Comparison of ENCODE assay signal across 9 cellular contexts in genomic region chr2:218261424-218262273, GRCh38. TPM values are rescaled to one million over a fixed set of nuclear protein-coding genes. Genes with fewer than 3 reads are reported as not detected.
DNase-seq lines count a peak whose midpoint lies in the region; ATAC-seq lines count a peak whose summit lies in the region.
"Had no signal": no experiment of that assay in that cellular context is flagged by ENCODE, and none has a peak within 500 bp of the region (broad histone marks: within the 10 kb centered on the region; RNA-seq: fewer than 3 reads in every experiment).

No MANE protein-coding gene starts in this region.

- DNase-seq in T-helper 1 cell: no peak
- no peak for DNase-seq in T-cell
- DNase-seq in memory B cell (ENCODE audit: low spot score in 2 of 2): no peak
- peak; percentile 10 for DNase-seq in superior temporal gyrus (ENCODE audit: extremely low spot score)
- DNase-seq in GDM1 (lab: John Stamatoyannopoulos, UW): no peak
- no peak for DNase-seq in activated CD4-positive, alpha-beta T cell treated with anti-CD3 and anti-CD28 coated beads, Interleukin-2, amount 10 ng/mL, durations not matched to agents 24 days and 14 days
- DNase-seq: NCI-H187 treated with DMSO at 0.1 percent for 48 hours had no signal

- ATAC-seq in T-cell (replicated peaks in 1 of 4) (no peak), memory B cell (ENCODE audit: low read depth) (no peak), GM21825 (IDR thresholded peaks at IDR 0.05; ENCODE audit: unreplicated experiment) (no peak)

- peaks cover 19% of the 10 kb centered on the region for H3K4me1 Mint-ChIP-seq in T-helper 1 cell treated with Interleukin-12 subunit alpha and Interleukin-12 subunit beta and Interleukin-4 antibody, amounts not matched to agents 30 μg/mL and 1 μg/mL, for 36 hours (ENCODE audit: low read depth)
- peaks cover 19 to 39% (median 20%) of the 10 kb centered on the region in 3 donors for H3K4me1 Mint-ChIP-seq in T-cell
- H3K4me1 Mint-ChIP-seq in memory B cell: peaks cover 35% of the 10 kb centered on the region
- peaks cover 21% of the 10 kb centered on the region for H3K4me1 Mint-ChIP-seq in activated CD4-positive, alpha-beta T cell treated with anti-CD3 and anti-CD28 coated beads, Interleukin-2, amount 10 ng/mL, durations not matched to agents 24 days and 14 days

- CTCF ChIA-PET in T-cell (lab: Charles Lee): interaction anchor here in 1 of 2 donors (0.5 kb wide), 1 partner anchor 37 kb away, joined by 3 read pairs; no protein-coding TSS in a partner anchor

- H3K36me3 Mint-ChIP-seq in T-helper 1 cell treated with Interleukin-12 subunit alpha and Interleukin-12 subunit beta and Interleukin-4 antibody, amounts not matched to agents 30 μg/mL and 1 μg/mL, for 36 hours (ENCODE audit: low read depth): peaks cover 12% of the 10 kb centered on the region
- H3K36me3 Mint-ChIP-seq in T-cell (peaks cover 18% of the 10 kb centered on the region), memory B cell (peaks cover 10% of the 10 kb centered on the region)
- peaks cover 12% of the 10 kb centered on the region for H3K36me3 Mint-ChIP-seq in activated CD4-positive, alpha-beta T cell treated with anti-CD3 and anti-CD28 coated beads, Interleukin-2, amount 10 ng/mL, durations not matched to agents 24 days and 14 days (ENCODE audit: low read depth)

- intact Hi-C loops in activated CD4-positive, alpha-beta T cell treated with anti-CD3 and anti-CD28 coated beads, Interleukin-2, amount 10 ng/mL, durations not matched to agents 24 days and 14 days (cut with micrococcal nuclease): no loop called here

- no peak overlapping the region for H3K4me3 Mint-ChIP-seq in T-helper 1 cell treated with Interleukin-12 subunit alpha and Interleukin-12 subunit beta and Interleukin-4 antibody, amounts not matched to agents 30 μg/mL and 1 μg/mL, for 36 hours
- H3K4me3 Mint-ChIP-seq in T-cell (no peak overlapping the region), memory B cell (peak overlapping the region; percentile 57)
- H3K4me3 Mint-ChIP-seq in activated CD4-positive, alpha-beta T cell treated with anti-CD3 and anti-CD28 coated beads, Interleukin-2, amount 10 ng/mL, durations not matched to agents 24 days and 14 days: no peak overlapping the region

- no peaks in the 10 kb centered on the region for H3K27me3 Mint-ChIP-seq in T-helper 1 cell treated with Interleukin-12 subunit alpha and Interleukin-12 subunit beta and Interleukin-4 antibody, amounts not matched to agents 30 μg/mL and 1 μg/mL, for 36 hours (ENCODE audit: low read depth)
- no peaks in the 10 kb centered on the region for H3K27me3 Mint-ChIP-seq in T-cell
- H3K27me3 Mint-ChIP-seq in memory B cell: no peaks in the 10 kb centered on the region
- no peaks in the 10 kb centered on the region for H3K27me3 Mint-ChIP-seq in activated CD4-positive, alpha-beta T cell treated with anti-CD3 and anti-CD28 coated beads, Interleukin-2, amount 10 ng/mL, durations not matched to agents 24 days and 14 days

- H3K27ac Mint-ChIP-seq in T-helper 1 cell treated with Interleukin-12 subunit alpha and Interleukin-12 subunit beta and Interleukin-4 antibody, amounts not matched to agents 30 μg/mL and 1 μg/mL, for 36 hours: peak overlapping the region; percentile 38
- H3K27ac Mint-ChIP-seq in T-cell (peak overlapping the region; percentile 23 to 24), memory B cell (peak overlapping the region; percentile 71)
- H3K27ac Mint-ChIP-seq in activated CD4-positive, alpha-beta T cell treated with anti-CD3 and anti-CD28 coated beads, Interleukin-2, amount 10 ng/mL, durations not matched to agents 24 days and 14 days: no peak overlapping the region

- POLR2A ChIA-PET in T-cell (lab: Charles Lee): interaction anchor here in 1 of 2 donors (0.6 kb wide), 1 partner anchor 410 kb away, joined by 3 read pairs; no protein-coding TSS in a partner anchor

- no peaks in the 10 kb centered on the region for H3K9me3 Mint-ChIP-seq in T-helper 1 cell treated with Interleukin-12 subunit alpha and Interleukin-12 subunit beta and Interleukin-4 antibody, amounts not matched to agents 30 μg/mL and 1 μg/mL, for 36 hours
- H3K9me3 Mint-ChIP-seq in T-cell (no peaks in the 10 kb centered on the region), memory B cell (no peaks in the 10 kb centered on the region)
- H3K9me3 Mint-ChIP-seq in activated CD4-positive, alpha-beta T cell treated with anti-CD3 and anti-CD28 coated beads, Interleukin-2, amount 10 ng/mL, durations not matched to agents 24 days and 14 days: no peaks in the 10 kb centered on the region

RNA-seq across cellular contexts. Expression of gene GPBAR1, which starts 0.8 kb away (rescaled TPM):
- 1 to 10 TPM in 4 of 5 donors, under 1 TPM in 1; 0.89 to 2.7 (median 1.2) TPM for total RNA-seq in T-cell
- total RNA-seq in activated CD4-positive, alpha-beta T cell treated with anti-CD3 and anti-CD28 coated beads, Interleukin-2, amount 10 ng/mL, durations not matched to agents 24 days and 14 days: 0.40 and 0.68 TPM in 2 replicates

RNA-seq across cellular contexts. Expression of gene AAMP, which starts 8.3 kb away (rescaled TPM):
- total RNA-seq in T-cell: 10 to 100 TPM; 46.2 to 71.3 (median 67.4) TPM
- 85.3 and 89.0 TPM in 2 replicates for total RNA-seq in activated CD4-positive, alpha-beta T cell treated with anti-CD3 and anti-CD28 coated beads, Interleukin-2, amount 10 ng/mL, durations not matched to agents 24 days and 14 days

RNA-seq across cellular contexts. Expression of gene PNKD, which starts 8.7 kb away (rescaled TPM):
- 10 to 100 TPM; 17.4 to 33.1 (median 30.6) TPM for total RNA-seq in T-cell
- total RNA-seq in activated CD4-positive, alpha-beta T cell treated with anti-CD3 and anti-CD28 coated beads, Interleukin-2, amount 10 ng/mL, durations not matched to agents 24 days and 14 days: 15.0 and 21.5 TPM in 2 replicates

RNA-seq across cellular contexts. Expression of gene TMBIM1, which starts 30.7 kb away (rescaled TPM):
- 100 to 1,000 TPM in 3 of 5 donors, 10 to 100 TPM in 2; 78.8 to 166 (median 144) TPM for total RNA-seq in T-cell
- total RNA-seq in activated CD4-positive, alpha-beta T cell treated with anti-CD3 and anti-CD28 coated beads, Interleukin-2, amount 10 ng/mL, durations not matched to agents 24 days and 14 days: 62.6 and 63.1 TPM in 2 replicates

RNA-seq across cellular contexts. Expression of gene ARPC2, which starts 44.7 kb away (rescaled TPM):
- 100 to 1,000 TPM; 347 to 487 (median 390) TPM for total RNA-seq in T-cell
- 515 and 516 TPM in 2 replicates for total RNA-seq in activated CD4-positive, alpha-beta T cell treated with anti-CD3 and anti-CD28 coated beads, Interleukin-2, amount 10 ng/mL, durations not matched to agents 24 days and 14 days
